8 cellular contexts compared by ENCODE assay signal in genomic region chr1:108570128-108570527, GRCh38. TPM values are rescaled to one million over a fixed set of nuclear protein-coding genes. Genes with fewer than 3 reads are reported as not detected.
DNase-seq lines count a peak whose midpoint lies in the region; ATAC-seq, FAIRE-seq and TF ChIP-seq lines count a peak whose summit lies in the region.

No MANE protein-coding gene starts in this region.

- POLR2A ChIA-PET in activated naive CD8-positive, alpha-beta T cell treated with anti-CD3 and anti-CD28 coated beads, Interleukin-2, amount 10 ng/mL, durations not matched to agents 7 days and 5 days (lab: Charles Lee) = interaction anchor here (1.0 kb wide), 1 partner anchor 73 kb away, joined by 5 read pairs; no protein-coding TSS in a partner anchor

- no peak for DNase-seq in activated naive CD8-positive, alpha-beta T cell treated with anti-CD3 and anti-CD28 coated beads, Interleukin-2, amount 10 ng/mL, durations not matched to agents 7 days and 5 days
- no peak for DNase-seq in activated naive CD8-positive, alpha-beta T cell treated with anti-CD3 and anti-CD28 coated beads for 36 hours
- peak; percentile 33 for DNase-seq in H4 (ENCODE audit: low spot score)
- DNase-seq in iPS-NIHi11 (ENCODE audit: low spot score) = peak; percentile 65
- no peak for DNase-seq in NCI-H1105 (lab: John Stamatoyannopoulos, UW)
- no peak for DNase-seq in activated CD4-positive, alpha-beta T cell treated with anti-CD3 and anti-CD28 coated beads for 1 hour

- peak; percentile 42 for FAIRE-seq in TTC549 (lab: Jason Lieb, UNC)

- TF ChIP-seq RAD21 in Ishikawa (IDR thresholded peaks at IDR 0.05; ENCODE audit: low read depth) = peak; percentile 62

- no peak overlapping the region for H3K27ac Mint-ChIP-seq in activated naive CD8-positive, alpha-beta T cell treated with anti-CD3 and anti-CD28 coated beads, Interleukin-2, amount 10 ng/mL, durations not matched to agents 7 days and 5 days
- H3K27ac Mint-ChIP-seq in activated naive CD8-positive, alpha-beta T cell treated with anti-CD3 and anti-CD28 coated beads for 36 hours = no peak overlapping the region

- H3K9me3 Mint-ChIP-seq in activated naive CD8-positive, alpha-beta T cell treated with anti-CD3 and anti-CD28 coated beads, Interleukin-2, amount 10 ng/mL, durations not matched to agents 7 days and 5 days = peaks cover 2% of the 10 kb centered on the region
- peaks cover 3% of the 10 kb centered on the region for H3K9me3 Mint-ChIP-seq in activated naive CD8-positive, alpha-beta T cell treated with anti-CD3 and anti-CD28 coated beads for 36 hours

- H3K27me3 Mint-ChIP-seq in activated naive CD8-positive, alpha-beta T cell treated with anti-CD3 and anti-CD28 coated beads, Interleukin-2, amount 10 ng/mL, durations not matched to agents 7 days and 5 days = no peaks in the 10 kb centered on the region
- no peaks in the 10 kb centered on the region for H3K27me3 Mint-ChIP-seq in activated naive CD8-positive, alpha-beta T cell treated with anti-CD3 and anti-CD28 coated beads for 36 hours

- H3K4me1 Mint-ChIP-seq in activated naive CD8-positive, alpha-beta T cell treated with anti-CD3 and anti-CD28 coated beads, Interleukin-2, amount 10 ng/mL, durations not matched to agents 7 days and 5 days = no peaks in the 10 kb centered on the region
- peaks cover 6% of the 10 kb centered on the region for H3K4me1 Mint-ChIP-seq in activated naive CD8-positive, alpha-beta T cell treated with anti-CD3 and anti-CD28 coated beads for 36 hours

- H3K4me3 Mint-ChIP-seq in activated naive CD8-positive, alpha-beta T cell treated with anti-CD3 and anti-CD28 coated beads, Interleukin-2, amount 10 ng/mL, durations not matched to agents 7 days and 5 days = no peak overlapping the region
- no peak overlapping the region for H3K4me3 Mint-ChIP-seq in activated naive CD8-positive, alpha-beta T cell treated with anti-CD3 and anti-CD28 coated beads for 36 hours

- no peak for TF ChIP-seq EP300 in Ishikawa (IDR thresholded peaks at IDR 0.05; ENCODE audit: borderline replicate concordance)

- no peaks in the 10 kb centered on the region for H3K36me3 Mint-ChIP-seq in activated naive CD8-positive, alpha-beta T cell treated with anti-CD3 and anti-CD28 coated beads, Interleukin-2, amount 10 ng/mL, durations not matched to agents 7 days and 5 days
- peaks cover 3% of the 10 kb centered on the region for H3K36me3 Mint-ChIP-seq in activated naive CD8-positive, alpha-beta T cell treated with anti-CD3 and anti-CD28 coated beads for 36 hours

- peak; percentile 99 for ATAC-seq in activated naive CD8-positive, alpha-beta T cell treated with anti-CD3 and anti-CD28 coated beads, Interleukin-2, amount 10 ng/mL, durations not matched to agents 7 days and 5 days (ENCODE audit: low read depth)

TF ChIP-seq in Ishikawa, 13 proteins besides CTCF, POLR2A, EP300 and RAD21:
- TF ChIP-seq TCF12 (IDR thresholded peaks at IDR 0.05; ENCODE audit: low read depth) (no peak), CREB1 (IDR thresholded peaks at IDR 0.05; ENCODE audit: low read depth) (no peak), YY1 (IDR thresholded peaks at IDR 0.05; ENCODE audit: low read depth) (no peak), MAX (IDR thresholded peaks at IDR 0.05) (no peak), NFIC (IDR thresholded peaks at IDR 0.05) (no peak), TAF1 (IDR thresholded peaks at IDR 0.05; ENCODE audit: low read depth) (no peak), TEAD4 (IDR thresholded peaks at IDR 0.05) (no peak)
- TF ChIP-seq, protein P1, sequence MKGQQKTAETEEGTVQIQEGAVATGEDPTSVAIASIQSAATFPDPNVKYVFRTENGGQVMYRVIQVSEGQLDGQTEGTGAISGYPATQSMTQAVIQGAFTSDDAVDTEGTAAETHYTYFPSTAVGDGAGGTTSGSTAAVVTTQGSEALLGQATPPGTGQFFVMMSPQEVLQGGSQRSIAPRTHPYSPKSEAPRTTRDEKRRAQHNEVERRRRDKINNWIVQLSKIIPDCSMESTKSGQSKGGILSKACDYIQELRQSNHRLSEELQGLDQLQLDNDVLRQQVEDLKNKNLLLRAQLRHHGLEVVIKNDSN (IDR thresholded peaks at IDR 0.05) = no peak
- TF ChIP-seq, protein P2, sequence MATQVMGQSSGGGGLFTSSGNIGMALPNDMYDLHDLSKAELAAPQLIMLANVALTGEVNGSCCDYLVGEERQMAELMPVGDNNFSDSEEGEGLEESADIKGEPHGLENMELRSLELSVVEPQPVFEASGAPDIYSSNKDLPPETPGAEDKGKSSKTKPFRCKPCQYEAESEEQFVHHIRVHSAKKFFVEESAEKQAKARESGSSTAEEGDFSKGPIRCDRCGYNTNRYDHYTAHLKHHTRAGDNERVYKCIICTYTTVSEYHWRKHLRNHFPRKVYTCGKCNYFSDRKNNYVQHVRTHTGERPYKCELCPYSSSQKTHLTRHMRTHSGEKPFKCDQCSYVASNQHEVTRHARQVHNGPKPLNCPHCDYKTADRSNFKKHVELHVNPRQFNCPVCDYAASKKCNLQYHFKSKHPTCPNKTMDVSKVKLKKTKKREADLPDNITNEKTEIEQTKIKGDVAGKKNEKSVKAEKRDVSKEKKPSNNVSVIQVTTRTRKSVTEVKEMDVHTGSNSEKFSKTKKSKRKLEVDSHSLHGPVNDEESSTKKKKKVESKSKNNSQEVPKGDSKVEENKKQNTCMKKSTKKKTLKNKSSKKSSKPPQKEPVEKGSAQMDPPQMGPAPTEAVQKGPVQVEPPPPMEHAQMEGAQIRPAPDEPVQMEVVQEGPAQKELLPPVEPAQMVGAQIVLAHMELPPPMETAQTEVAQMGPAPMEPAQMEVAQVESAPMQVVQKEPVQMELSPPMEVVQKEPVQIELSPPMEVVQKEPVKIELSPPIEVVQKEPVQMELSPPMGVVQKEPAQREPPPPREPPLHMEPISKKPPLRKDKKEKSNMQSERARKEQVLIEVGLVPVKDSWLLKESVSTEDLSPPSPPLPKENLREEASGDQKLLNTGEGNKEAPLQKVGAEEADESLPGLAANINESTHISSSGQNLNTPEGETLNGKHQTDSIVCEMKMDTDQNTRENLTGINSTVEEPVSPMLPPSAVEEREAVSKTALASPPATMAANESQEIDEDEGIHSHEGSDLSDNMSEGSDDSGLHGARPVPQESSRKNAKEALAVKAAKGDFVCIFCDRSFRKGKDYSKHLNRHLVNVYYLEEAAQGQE (IDR thresholded peaks at IDR 0.05; ENCODE audit: low read depth) = no peak

RNA-seq across cellular contexts. Expression of gene EEIG2, which starts 10.2 kb away (rescaled TPM):
- total RNA-seq in activated naive CD8-positive, alpha-beta T cell treated with anti-CD3 and anti-CD28 coated beads, Interleukin-2, amount 10 ng/mL, durations not matched to agents 7 days and 5 days = 10 to 100 TPM; 16.5 TPM
- total RNA-seq in activated naive CD8-positive, alpha-beta T cell treated with anti-CD3 and anti-CD28 coated beads for 36 hours = 1 to 10 TPM; 7.8 to 7.9 TPM
- 5.1 and 6.9 TPM in 2 replicates for total RNA-seq in H4 (2014; rRNA removed; shearing (Covaris generic))

Comparison
In these comparisons a context has a peak if more than half of its experiments do, and no peak if none do; other contexts are left out.
1. DNase-seq: peak in H4 (single experiment) and iPS-NIHi11 (single experiment); none in activated naive CD8-positive, alpha-beta T cell treated with anti-CD3 and anti-CD28 coated beads, Interleukin-2, amount 10 ng/mL, durations not matched to agents 7 days and 5 days (single experiment), activated naive CD8-positive, alpha-beta T cell treated with anti-CD3 and anti-CD28 coated beads for 36 hours (single experiment), NCI-H1105 (single experiment) and activated CD4-positive, alpha-beta T cell treated with anti-CD3 and anti-CD28 coated beads for 1 hour (single experiment).